In genomic region chr16:58629681-58630640, GRCh38 we compare ENCODE assay signal across 8 cellular contexts. TPM values are rescaled to one million over a fixed set of nuclear protein-coding genes. Genes with fewer than 3 reads are reported as not detected.
A peak's percentile ranks its signal among the peaks of the same experiment; 100 is the strongest.
DNase-seq lines count a peak whose midpoint lies in the region; ATAC-seq and TF ChIP-seq lines count a peak whose summit lies in the region.

TSS of gene CNOT1 (minus strand) at chr16:58629826. CDS start at chr16:58599337, 30,489 bp downstream.

- TF ChIP-seq CTCF in AG10803 (conservative IDR thresholded peaks at IDR 0.05; ENCODE audit: low read length): no peak

- DNase-seq in AG10803 (ENCODE audit: low read depth): peak; percentile 100
- peak; percentile 100 for DNase-seq in NCI-H460 (ENCODE audit: extremely low read depth, low read depth)
- DNase-seq in activated CD4-positive, CD25-positive, alpha-beta regulatory T cell treated with anti-CD3 and anti-CD28 coated beads, Interleukin-2, amount 50 U/mL, for 72 hours: peak; percentile 96
- DNase-seq in cerebellar nuclear complex (lab: John Stamatoyannopoulos, UW): peak; percentile 92 to 99
- peak; percentile 100 for DNase-seq in islet precursor cell
- DNase-seq in stimulated activated CD4-positive, alpha-beta T cell treated with anti-CD3 and anti-CD28 coated beads, Interleukin-12 subunit alpha, Interleukin-12 subunit beta, amount 100 ng/mL, for 48 hours (ENCODE audit: low read depth in 2 of 3, low spot score in 1 of 3): peak; percentile 92 to 97 (median 95)

- peak within 1 kb of the TSS; percentile 96 for H3K4me3 ChIP-seq in AG10803 (ENCODE audit: low read length)

- ATAC-seq in GM19043 (IDR thresholded peaks at IDR 0.05; ENCODE audit: low read depth, unreplicated experiment) (peak; percentile 79), HG03378 (IDR thresholded peaks at IDR 0.05; ENCODE audit: unreplicated experiment) (peak; percentile 93)

RNA-seq across cellular contexts. Expression of gene CNOT1, which starts in this region (rescaled TPM):
- total RNA-seq in NCI-H460 (2014; rRNA removed; shearing (Covaris generic)): 216 and 229 TPM in 2 replicates
- polyA plus RNA-seq in NCI-H460 (2014; cell fraction: nucleus; rRNA removed): 116 and 153 TPM in 2 replicates

Comparison
In these comparisons a context has a peak if more than half of its experiments do, and no peak if none do; other contexts are left out.
1. Peak in every context shown above with its lines: DNase-seq, ATAC-seq and H3K4me3 ChIP-seq.